In the genomic region with DNA sequence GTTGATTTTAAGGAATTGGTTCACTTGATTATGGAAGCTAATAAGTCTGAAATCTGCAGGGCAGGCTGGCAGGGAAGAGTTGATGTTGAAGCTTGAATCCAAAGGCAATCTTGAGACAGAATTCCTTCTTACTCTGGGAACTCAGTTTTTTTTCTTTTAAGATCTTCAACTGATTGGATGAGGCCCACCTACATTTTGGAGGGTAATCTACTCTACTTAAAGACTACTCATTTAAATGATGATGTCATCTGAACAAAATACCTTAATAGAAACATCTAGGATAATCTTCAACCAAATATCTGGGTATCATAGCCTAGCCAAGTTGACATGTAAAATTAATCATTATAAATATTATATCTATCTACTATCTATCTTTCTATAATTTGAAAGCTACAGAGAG, we compare ENCODE assay signal across 35 cellular contexts.
"Had no signal": no experiment of that assay in that cellular context is flagged by ENCODE, and none has a peak within 500 bp of the region (broad histone marks: within the 10 kb centered on the region; RNA-seq: fewer than 3 reads in every experiment).

No MANE protein-coding gene starts in this region.

- H3K4me3 ChIP-seq: MG63 had no signal

- DNase-seq: Karpas-422, Kasumi-1, MG63, MM.1S, MV-4-11, NCI-H1048, NCI-H1092, NCI-H1092 treated with DMSO at 0.1 percent for 48 hours, NCI-H1105, NCI-H1105 treated with DMSO at 0.1 percent for 48 hours, NCI-H1417, NCI-H1417 treated with DMSO at 0.1 percent for 48 hours, NCI-H1436, NCI-H1436 treated with DMSO at 0.1 percent for 48 hours, NCI-H146, NCI-H1694, NCI-H1694 treated with DMSO at 0.1 percent for 48 hours, NCI-H187, NCI-H187 treated with DMSO at 0.1 percent for 48 hours, NCI-H1930, NCI-H2029, NCI-H2029 treated with DMSO at 0.1 percent for 48 hours, NCI-H2081, NCI-H2081 treated with DMSO at 0.1 percent for 48 hours, NCI-H2107, NCI-H2171, NCI-H2171 treated with DMSO at 0.1 percent for 48 hours, NCI-H2227 treated with DMSO at 0.1 percent for 48 hours, NCI-H226, NCI-H345, NCI-H446, NCI-H446 treated with DMSO at 0.1 percent for 48 hours, NCI-H510A, NCI-H510A treated with DMSO at 0.1 percent for 48 hours, NCI-H524 had no signal

- H3K27me3 ChIP-seq: MG63 had no signal

- H3K9me3 ChIP-seq: MG63 had no signal

- H3K36me3 ChIP-seq: MG63 had no signal
